ENCODE assay signal across 9 cellular contexts in genomic region chr5:56346044-56346710, GRCh38.
"Had no signal": no experiment of that assay in that cellular context is flagged by ENCODE, and none has a peak within 500 bp of the region (broad histone marks: within the 10 kb centered on the region; RNA-seq: fewer than 3 reads in every experiment).

No MANE protein-coding gene starts in this region.

- H3K9me3 ChIP-seq: heart left ventricle, pancreas, testis had no signal

- H3K4me3 ChIP-seq: heart left ventricle, left lung, pancreas, testis had no signal

- H3K27ac ChIP-seq: heart left ventricle, left lung, testis had no signal

- DNase-seq: activated effector memory CD4-positive, alpha-beta T cell treated with Interleukin-2 at 50 U/mL for 16 hours; activated T-cell treated with anti-CD3 and anti-CD28 coated beads, Interleukin-2, amount 50 U/mL, for 24 hours; heart left ventricle; left lung; pancreas; stimulated activated CD4-positive, alpha-beta T cell treated with anti-CD3 and anti-CD28 coated beads, Interleukin-4, amount 100 ng/mL, for 4 hours; stimulated activated naive CD8-positive, alpha-beta T cell treated with anti-CD3 and anti-CD28 coated beads, Interleukin-15, amount 100 ng/mL, for 72 hours; testis had no signal

- ATAC-seq: activated CD4-positive, CD25-positive, alpha-beta regulatory T cell treated with anti-CD3 and anti-CD28 coated beads, Interleukin-2, amount 50 U/mL, for 24 hours; heart left ventricle; stimulated activated naive CD8-positive, alpha-beta T cell treated with anti-CD3 and anti-CD28 coated beads, Interleukin-15, amount 100 ng/mL, for 72 hours had no signal

- H3K27me3 ChIP-seq: heart left ventricle, left lung, pancreas, testis had no signal

- H3K36me3 ChIP-seq: heart left ventricle, left lung, pancreas had no signal
